ENCODE assay signal across 37 cellular contexts in genomic region chr14:100430571-100430970, GRCh38.
"Had no signal": no experiment of that assay in that cellular context is flagged by ENCODE, and none has a peak within 500 bp of the region (broad histone marks: within the 10 kb centered on the region; RNA-seq: fewer than 3 reads in every experiment).

No MANE protein-coding gene starts in this region.

- H3K27ac ChIP-seq: ascending aorta, body of pancreas, brain microvascular endothelial cell, breast epithelium, WERI-Rb-1 had no signal

- H3K4me1 Mint-ChIP-seq: activated naive CD4-positive, alpha-beta T cell treated with anti-CD3 and anti-CD28 coated beads, Interleukin-2, amount 10 ng/mL, durations not matched to agents 7 days and 5 days had no signal

- ATAC-seq: activated CD4-positive, alpha-beta T cell treated with anti-CD3 and anti-CD28 coated beads for 36 hours; activated CD4-positive, CD25-positive, alpha-beta regulatory T cell treated with anti-CD3 and anti-CD28 coated beads, Interleukin-2, amount 50 U/mL, for 24 hours; activated CD8-positive, alpha-beta memory T cell treated with anti-CD3 and anti-CD28 coated beads, Interleukin-2, amount 10 ng/mL, durations not matched to agents 7 days and 5 days; activated CD8-positive, alpha-beta T cell treated with anti-CD3 and anti-CD28 coated beads, Interleukin-2, amount 10 ng/mL, durations not matched to agents 7 days and 5 days; activated naive CD8-positive, alpha-beta T cell treated with anti-CD3 and anti-CD28 coated beads, Interleukin-2, amount 50 U/mL, for 24 hours; body of pancreas; WTC11 had no signal

- H3K36me3 Mint-ChIP-seq: activated CD8-positive, alpha-beta memory T cell treated with anti-CD3 and anti-CD28 coated beads, Interleukin-2, amount 10 ng/mL, durations not matched to agents 7 days and 5 days; activated naive CD4-positive, alpha-beta T cell treated with anti-CD3 and anti-CD28 coated beads, Interleukin-2, amount 10 ng/mL, durations not matched to agents 7 days and 5 days; activated naive CD8-positive, alpha-beta T cell treated with anti-CD3 and anti-CD28 coated beads, Interleukin-2, amount 10 ng/mL, durations not matched to agents 7 days and 5 days; WTC11 had no signal

- H3K27me3 Mint-ChIP-seq: activated CD4-positive, alpha-beta memory T cell treated with anti-CD3 and anti-CD28 coated beads, Interleukin-2, amount 10 ng/mL, durations not matched to agents 7 days and 5 days; activated CD4-positive, alpha-beta T cell treated with anti-CD3 and anti-CD28 coated beads for 36 hours; activated CD4-positive, alpha-beta T cell treated with anti-CD3 and anti-CD28 coated beads, Interleukin-2, amount 10 ng/mL, durations not matched to agents 7 days and 5 days; activated CD8-positive, alpha-beta memory T cell treated with anti-CD3 and anti-CD28 coated beads, Interleukin-2, amount 10 ng/mL, durations not matched to agents 7 days and 5 days; activated naive CD4-positive, alpha-beta T cell treated with anti-CD3 and anti-CD28 coated beads, Interleukin-2, amount 10 ng/mL, durations not matched to agents 7 days and 5 days; activated naive CD4-positive, alpha-beta T cell treated with anti-CD3 and anti-CD28 coated beads, Interleukin-2, amount 50 U/mL, for 24 hours; activated naive CD8-positive, alpha-beta T cell; activated naive CD8-positive, alpha-beta T cell treated with anti-CD3 and anti-CD28 coated beads, Interleukin-2, amount 10 ng/mL, durations not matched to agents 7 days and 5 days; activated naive CD8-positive, alpha-beta T cell treated with anti-CD3 and anti-CD28 coated beads, Interleukin-2, amount 50 U/mL, for 24 hours; activated T-cell treated with anti-CD3 and anti-CD28 coated beads, Interleukin-2, amount 50 U/mL, for 24 hours had no signal

- H3K4me3 Mint-ChIP-seq: activated CD4-positive, alpha-beta memory T cell treated with anti-CD3 and anti-CD28 coated beads, Interleukin-2, amount 10 ng/mL, durations not matched to agents 7 days and 5 days; activated CD4-positive, alpha-beta T cell treated with anti-CD3 and anti-CD28 coated beads for 36 hours; activated CD4-positive, alpha-beta T cell treated with anti-CD3 and anti-CD28 coated beads, Interleukin-2, amount 10 ng/mL, durations not matched to agents 7 days and 5 days; activated CD8-positive, alpha-beta memory T cell treated with anti-CD3 and anti-CD28 coated beads, Interleukin-2, amount 10 ng/mL, durations not matched to agents 7 days and 5 days; activated CD8-positive, alpha-beta T cell treated with anti-CD3 and anti-CD28 coated beads, Interleukin-2, amount 10 ng/mL, durations not matched to agents 7 days and 5 days; activated naive CD4-positive, alpha-beta T cell treated with anti-CD3 and anti-CD28 coated beads, Interleukin-2, amount 10 ng/mL, durations not matched to agents 7 days and 5 days; activated naive CD4-positive, alpha-beta T cell treated with anti-CD3 and anti-CD28 coated beads, Interleukin-2, amount 50 U/mL, for 24 hours; activated naive CD8-positive, alpha-beta T cell; activated naive CD8-positive, alpha-beta T cell treated with anti-CD3 and anti-CD28 coated beads, Interleukin-2, amount 10 ng/mL, durations not matched to agents 7 days and 5 days; activated naive CD8-positive, alpha-beta T cell treated with anti-CD3 and anti-CD28 coated beads, Interleukin-2, amount 50 U/mL, for 24 hours; activated T-cell treated with anti-CD3 and anti-CD28 coated beads, Interleukin-2, amount 50 U/mL, for 24 hours; T-helper 1 cell treated with Interleukin-12 subunit alpha and Interleukin-12 subunit beta and Interleukin-4 antibody, amounts not matched to agents 30 μg/mL and 1 μg/mL, for 36 hours; T-helper 2 cell treated with Interferon-gamma antibody and Interleukin-4, amounts not matched to agents 5 μg/mL and 100 μg/mL, for 36 hours; WTC11 had no signal

- DNase-seq: activated CD4-positive, alpha-beta memory T cell treated with anti-CD3 and anti-CD28 coated beads, Interleukin-2, amount 10 ng/mL, durations not matched to agents 7 days and 5 days; activated CD4-positive, alpha-beta T cell treated with anti-CD3 and anti-CD28 coated beads for 1 hour; activated CD4-positive, alpha-beta T cell treated with anti-CD3 and anti-CD28 coated beads for 36 hours; activated CD4-positive, alpha-beta T cell treated with anti-CD3 and anti-CD28 coated beads for 48 hours; activated CD4-positive, alpha-beta T cell treated with anti-CD3 and anti-CD28 coated beads, Interleukin-2, amount 10 ng/mL, durations not matched to agents 7 days and 5 days; activated CD4-positive, alpha-beta T cell treated with anti-CD3 and anti-CD28 coated beads, Interleukin-2, amount 50 U/mL, for 48 hours; activated CD4-positive, CD25-positive, alpha-beta regulatory T cell; activated CD8-positive, alpha-beta memory T cell treated with anti-CD3 and anti-CD28 coated beads for 24 hours; activated CD8-positive, alpha-beta memory T cell treated with anti-CD3 and anti-CD28 coated beads, Interleukin-2, amount 10 ng/mL, durations not matched to agents 7 days and 5 days; activated CD8-positive, alpha-beta memory T cell treated with anti-CD3 and anti-CD28 coated beads, Interleukin-2, amount 50 U/mL, for 48 hours; activated CD8-positive, alpha-beta T cell treated with anti-CD3 and anti-CD28 coated beads, Interleukin-2, amount 10 ng/mL, durations not matched to agents 7 days and 5 days; activated effector memory CD4-positive, alpha-beta T cell treated with Interleukin-2 at 50 U/mL for 16 hours; activated gamma-delta T cell; activated naive CD4-positive, alpha-beta T cell treated with anti-CD3 and anti-CD28 coated beads, Interleukin-2, amount 10 ng/mL, durations not matched to agents 7 days and 5 days; activated naive CD4-positive, alpha-beta T cell treated with Interleukin-2 at 50 U/mL for 16 hours; activated naive CD8-positive, alpha-beta T cell treated with anti-CD3 and anti-CD28 coated beads, Interleukin-2, amount 10 ng/mL, durations not matched to agents 7 days and 5 days; activated naive CD8-positive, alpha-beta T cell treated with anti-CD3 and anti-CD28 coated beads, Interleukin-2, amount 50 U/mL, for 24 hours; activated T-cell treated with anti-CD3 and anti-CD28 coated beads, Interleukin-2, amount 50 U/mL, for 24 hours; activated T-cell treated with anti-CD3 and anti-CD28 coated beads, Interleukin-2, amount 50 U/mL, for 48 hours; amygdala; anterior cingulate cortex; body of pancreas; brain microvascular endothelial cell; central memory CD4-positive, alpha-beta T cell; T-helper 1 cell; T-helper 2 cell; T-helper 9 cell; WERI-Rb-1 had no signal

- H3K36me3 ChIP-seq: ascending aorta, brain microvascular endothelial cell, breast epithelium, WERI-Rb-1 had no signal

- H3K27ac Mint-ChIP-seq: activated CD4-positive, alpha-beta memory T cell treated with anti-CD3 and anti-CD28 coated beads, Interleukin-2, amount 10 ng/mL, durations not matched to agents 7 days and 5 days; activated CD4-positive, alpha-beta T cell treated with anti-CD3 and anti-CD28 coated beads for 36 hours; activated CD4-positive, alpha-beta T cell treated with anti-CD3 and anti-CD28 coated beads, Interleukin-2, amount 10 ng/mL, durations not matched to agents 7 days and 5 days; activated CD8-positive, alpha-beta memory T cell treated with anti-CD3 and anti-CD28 coated beads, Interleukin-2, amount 10 ng/mL, durations not matched to agents 7 days and 5 days; activated CD8-positive, alpha-beta T cell treated with anti-CD3 and anti-CD28 coated beads, Interleukin-2, amount 10 ng/mL, durations not matched to agents 7 days and 5 days; activated naive CD4-positive, alpha-beta T cell treated with anti-CD3 and anti-CD28 coated beads, Interleukin-2, amount 10 ng/mL, durations not matched to agents 7 days and 5 days; activated naive CD4-positive, alpha-beta T cell treated with anti-CD3 and anti-CD28 coated beads, Interleukin-2, amount 50 U/mL, for 24 hours; activated naive CD8-positive, alpha-beta T cell; activated naive CD8-positive, alpha-beta T cell treated with anti-CD3 and anti-CD28 coated beads, Interleukin-2, amount 10 ng/mL, durations not matched to agents 7 days and 5 days; activated naive CD8-positive, alpha-beta T cell treated with anti-CD3 and anti-CD28 coated beads, Interleukin-2, amount 50 U/mL, for 24 hours; activated T-cell treated with anti-CD3 and anti-CD28 coated beads, Interleukin-2, amount 50 U/mL, for 24 hours; activated T-helper 2 cell treated with anti-CD3 and anti-CD28 coated beads, Interferon-gamma antibody, Interleukin-2, Interleukin-4, amounts not matched to agents 10 μg/mL and 5 μg/mL and 100 μg/mL, durations not matched to agents 14 hours and 24 hours and 36 hours; T-helper 1 cell treated with Interleukin-12 subunit alpha and Interleukin-12 subunit beta and Interleukin-4 antibody, amounts not matched to agents 30 μg/mL and 1 μg/mL, for 36 hours; T-helper 2 cell treated with Interferon-gamma antibody and Interleukin-4, amounts not matched to agents 5 μg/mL and 100 μg/mL, for 36 hours; WTC11 had no signal

- H3K9me3 ChIP-seq: ascending aorta, body of pancreas, breast epithelium had no signal

- H3K4me1 ChIP-seq: ascending aorta, breast epithelium had no signal

- H3K9me3 Mint-ChIP-seq: activated CD4-positive, alpha-beta memory T cell treated with anti-CD3 and anti-CD28 coated beads, Interleukin-2, amount 10 ng/mL, durations not matched to agents 7 days and 5 days; activated CD4-positive, alpha-beta T cell treated with anti-CD3 and anti-CD28 coated beads, Interleukin-2, amount 10 ng/mL, durations not matched to agents 7 days and 5 days; activated naive CD4-positive, alpha-beta T cell treated with anti-CD3 and anti-CD28 coated beads, Interleukin-2, amount 10 ng/mL, durations not matched to agents 7 days and 5 days; activated naive CD4-positive, alpha-beta T cell treated with anti-CD3 and anti-CD28 coated beads, Interleukin-2, amount 50 U/mL, for 24 hours; activated naive CD8-positive, alpha-beta T cell treated with anti-CD3 and anti-CD28 coated beads, Interleukin-2, amount 10 ng/mL, durations not matched to agents 7 days and 5 days; activated naive CD8-positive, alpha-beta T cell treated with anti-CD3 and anti-CD28 coated beads, Interleukin-2, amount 50 U/mL, for 24 hours; activated T-cell treated with anti-CD3 and anti-CD28 coated beads, Interleukin-2, amount 50 U/mL, for 24 hours; activated T-helper 2 cell treated with anti-CD3 and anti-CD28 coated beads, Interferon-gamma antibody, Interleukin-2, Interleukin-4, amounts not matched to agents 10 μg/mL and 5 μg/mL and 100 μg/mL, durations not matched to agents 14 hours and 24 hours and 36 hours; T-helper 1 cell treated with Interleukin-12 subunit alpha and Interleukin-12 subunit beta and Interleukin-4 antibody, amounts not matched to agents 30 μg/mL and 1 μg/mL, for 36 hours; T-helper 2 cell treated with Interferon-gamma antibody and Interleukin-4, amounts not matched to agents 5 μg/mL and 100 μg/mL, for 36 hours; WTC11 had no signal

- H3K27me3 ChIP-seq: ascending aorta, body of pancreas, brain microvascular endothelial cell, breast epithelium had no signal

- H3K4me3 ChIP-seq: ascending aorta, body of pancreas, breast epithelium had no signal
